ENCODE assay signal across 1 cellular context in the genomic region with DNA sequence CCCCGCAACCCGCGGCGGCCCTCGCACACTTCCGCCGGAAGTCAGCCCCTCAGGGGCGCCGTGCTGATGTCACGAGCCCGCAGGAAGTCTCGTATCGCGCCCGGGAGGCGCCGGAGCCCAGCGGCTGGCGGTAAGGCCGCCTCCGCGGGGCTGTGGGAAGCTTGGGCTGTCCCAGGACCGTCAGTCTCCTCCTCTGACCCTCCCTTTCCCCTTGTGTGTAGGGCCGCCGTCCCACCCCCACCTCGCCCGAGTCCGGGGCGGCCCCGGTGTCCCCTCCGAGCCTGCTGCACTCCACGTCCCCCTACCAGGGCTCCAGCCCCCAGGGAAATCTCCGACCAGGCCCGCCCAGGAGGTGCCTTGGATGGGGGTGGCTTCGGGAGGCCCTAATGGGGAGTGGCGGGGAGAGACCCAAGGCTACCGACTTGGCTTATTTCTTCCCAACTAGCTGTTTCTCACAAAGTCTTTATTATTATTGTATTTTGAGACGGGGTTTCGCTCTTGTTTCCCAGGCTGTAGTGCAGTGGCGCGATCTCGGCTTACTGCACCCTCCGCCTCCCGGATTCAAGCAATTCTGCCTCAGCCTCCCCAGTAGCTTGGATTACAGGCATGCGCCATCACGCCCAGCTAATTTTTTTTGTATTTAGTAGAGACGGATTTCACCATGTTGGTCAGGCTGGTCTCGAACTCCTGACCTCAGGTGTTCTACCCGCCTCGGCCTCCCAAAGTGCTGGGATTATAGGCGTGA.
TF ChIP-seq lines count a peak whose summit lies in the region.

Gene ZDHHC4 (plus strand): TSS at position 86 of the 745 bp plus-strand sequence. CDS start 3,108 bp downstream, outside the sequence.

TF ChIP-seq in HepG2, 621 proteins besides CTCF, POLR2A, EP300 and RAD21 (continued from another document and continues in another):
- TF ChIP-seq ZNF800 (CRISPR knock-in tag; IDR thresholded peaks at IDR 0.05), result no peak; the same call in 1 of the 2 replicates
- TF ChIP-seq ZNF367 (CRISPR knock-in tag; IDR thresholded peaks at IDR 0.05; ENCODE audit: borderline replicate concordance), result no peak
- no peak for TF ChIP-seq XBP1 (CRISPR knock-in tag; IDR thresholded peaks at IDR 0.05)
- peak; percentile 77; the same call in 1 of the 2 replicates for TF ChIP-seq SIN3A (IDR thresholded peaks at IDR 0.05; ENCODE audit: borderline replicate concordance, low read depth, low read length)
- TF ChIP-seq KLF15 (CRISPR knock-in tag; IDR thresholded peaks at IDR 0.05; ENCODE audit: borderline replicate concordance), result no peak; the same call in 1 of the 2 replicates
- TF ChIP-seq GATA4 (IDR thresholded peaks at IDR 0.05; ENCODE audit: borderline replicate concordance, low read depth), result 0 out of 2 replicates have a peak, but pooled peaks have one; percentile 53
- TF ChIP-seq SAFB2 (CRISPR knock-in tag; IDR thresholded peaks at IDR 0.05; ENCODE audit: borderline replicate concordance, low read depth), result no peak; the same call in 1 of the 2 replicates
- TF ChIP-seq, protein P1, sequence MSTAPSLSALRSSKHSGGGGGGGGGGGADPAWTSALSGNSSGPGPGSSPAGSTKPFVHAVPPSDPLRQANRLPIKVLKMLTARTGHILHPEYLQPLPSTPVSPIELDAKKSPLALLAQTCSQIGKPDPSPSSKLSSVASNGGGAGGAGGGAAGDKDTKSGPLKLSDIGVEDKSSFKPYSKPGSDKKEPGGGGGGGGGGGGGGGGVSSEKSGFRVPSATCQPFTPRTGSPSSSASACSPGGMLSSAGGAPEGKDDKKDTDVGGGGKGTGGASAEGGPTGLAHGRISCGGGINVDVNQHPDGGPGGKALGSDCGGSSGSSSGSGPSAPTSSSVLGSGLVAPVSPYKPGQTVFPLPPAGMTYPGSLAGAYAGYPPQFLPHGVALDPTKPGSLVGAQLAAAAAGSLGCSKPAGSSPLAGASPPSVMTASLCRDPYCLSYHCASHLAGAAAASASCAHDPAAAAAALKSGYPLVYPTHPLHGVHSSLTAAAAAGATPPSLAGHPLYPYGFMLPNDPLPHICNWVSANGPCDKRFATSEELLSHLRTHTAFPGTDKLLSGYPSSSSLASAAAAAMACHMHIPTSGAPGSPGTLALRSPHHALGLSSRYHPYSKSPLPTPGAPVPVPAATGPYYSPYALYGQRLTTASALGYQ (CRISPR knock-in tag; IDR thresholded peaks at IDR 0.05), result 0 out of 2 replicates have a peak, but pooled peaks have one; percentile 6
- TF ChIP-seq ZNF770 (CRISPR knock-in tag; IDR thresholded peaks at IDR 0.05), result no peak
- TF ChIP-seq TP53 (CRISPR knock-in tag; conservative IDR thresholded peaks at IDR 0.05), result no peak
- peak; percentile 82; the same call in 1 of the 2 replicates for TF ChIP-seq NFKB2 (CRISPR knock-in tag; IDR thresholded peaks at IDR 0.05; ENCODE audit: borderline replicate concordance)
- TF ChIP-seq ZNF232 (CRISPR knock-in tag; IDR thresholded peaks at IDR 0.05; ENCODE audit: borderline replicate concordance), result 0 out of 2 replicates have a peak, but pooled peaks have one; percentile 79
- TF ChIP-seq ZFP62 (CRISPR knock-in tag; IDR thresholded peaks at IDR 0.05), result no peak
- peak; percentile 90 for TF ChIP-seq ZFY (CRISPR knock-in tag; IDR thresholded peaks at IDR 0.05)
- no peak for TF ChIP-seq GTF3A (CRISPR knock-in tag; conservative IDR thresholded peaks at IDR 0.05)
- no peak for TF ChIP-seq PAWR (CRISPR knock-in tag; IDR thresholded peaks at IDR 0.05; ENCODE audit: borderline replicate concordance)
- no peak for TF ChIP-seq ZNF230 (CRISPR knock-in tag; IDR thresholded peaks at IDR 0.05)
- TF ChIP-seq, protein P2, sequence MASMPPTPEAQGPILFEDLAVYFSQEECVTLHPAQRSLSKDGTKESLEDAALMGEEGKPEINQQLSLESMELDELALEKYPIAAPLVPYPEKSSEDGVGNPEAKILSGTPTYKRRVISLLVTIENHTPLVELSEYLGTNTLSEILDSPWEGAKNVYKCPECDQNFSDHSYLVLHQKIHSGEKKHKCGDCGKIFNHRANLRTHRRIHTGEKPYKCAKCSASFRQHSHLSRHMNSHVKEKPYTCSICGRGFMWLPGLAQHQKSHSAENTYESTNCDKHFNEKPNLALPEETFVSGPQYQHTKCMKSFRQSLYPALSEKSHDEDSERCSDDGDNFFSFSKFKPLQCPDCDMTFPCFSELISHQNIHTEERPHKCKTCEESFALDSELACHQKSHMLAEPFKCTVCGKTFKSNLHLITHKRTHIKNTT (CRISPR knock-in tag; IDR thresholded peaks at IDR 0.05), result no peak
- peak; percentile 84 for TF ChIP-seq ZC3H13 (CRISPR knock-in tag; IDR thresholded peaks at IDR 0.05)
- TF ChIP-seq MED13 (CRISPR knock-in tag; IDR thresholded peaks at IDR 0.05), result peak; percentile 74
- peak; percentile 30 for TF ChIP-seq RBM39 (IDR thresholded peaks at IDR 0.05; ENCODE audit: low read depth, low read length, poor library complexity, severe bottlenecking)
- TF ChIP-seq, protein P3, sequence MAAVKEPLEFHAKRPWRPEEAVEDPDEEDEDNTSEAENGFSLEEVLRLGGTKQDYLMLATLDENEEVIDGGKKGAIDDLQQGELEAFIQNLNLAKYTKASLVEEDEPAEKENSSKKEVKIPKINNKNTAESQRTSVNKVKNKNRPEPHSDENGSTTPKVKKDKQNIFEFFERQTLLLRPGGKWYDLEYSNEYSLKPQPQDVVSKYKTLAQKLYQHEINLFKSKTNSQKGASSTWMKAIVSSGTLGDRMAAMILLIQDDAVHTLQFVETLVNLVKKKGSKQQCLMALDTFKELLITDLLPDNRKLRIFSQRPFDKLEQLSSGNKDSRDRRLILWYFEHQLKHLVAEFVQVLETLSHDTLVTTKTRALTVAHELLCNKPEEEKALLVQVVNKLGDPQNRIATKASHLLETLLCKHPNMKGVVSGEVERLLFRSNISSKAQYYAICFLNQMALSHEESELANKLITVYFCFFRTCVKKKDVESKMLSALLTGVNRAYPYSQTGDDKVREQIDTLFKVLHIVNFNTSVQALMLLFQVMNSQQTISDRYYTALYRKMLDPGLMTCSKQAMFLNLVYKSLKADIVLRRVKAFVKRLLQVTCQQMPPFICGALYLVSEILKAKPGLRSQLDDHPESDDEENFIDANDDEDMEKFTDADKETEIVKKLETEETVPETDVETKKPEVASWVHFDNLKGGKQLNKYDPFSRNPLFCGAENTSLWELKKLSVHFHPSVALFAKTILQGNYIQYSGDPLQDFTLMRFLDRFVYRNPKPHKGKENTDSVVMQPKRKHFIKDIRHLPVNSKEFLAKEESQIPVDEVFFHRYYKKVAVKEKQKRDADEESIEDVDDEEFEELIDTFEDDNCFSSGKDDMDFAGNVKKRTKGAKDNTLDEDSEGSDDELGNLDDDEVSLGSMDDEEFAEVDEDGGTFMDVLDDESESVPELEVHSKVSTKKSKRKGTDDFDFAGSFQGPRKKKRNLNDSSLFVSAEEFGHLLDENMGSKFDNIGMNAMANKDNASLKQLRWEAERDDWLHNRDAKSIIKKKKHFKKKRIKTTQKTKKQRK (IDR thresholded peaks at IDR 0.05; ENCODE audit: low read length), result no peak
- peak; percentile 23; the same call in 1 of the 2 replicates for TF ChIP-seq DR1 (CRISPR knock-in tag; IDR thresholded peaks at IDR 0.05)
- TF ChIP-seq ZNF567 (CRISPR knock-in tag; IDR thresholded peaks at IDR 0.05; ENCODE audit: borderline replicate concordance), result no peak
- TF ChIP-seq, protein P4, sequence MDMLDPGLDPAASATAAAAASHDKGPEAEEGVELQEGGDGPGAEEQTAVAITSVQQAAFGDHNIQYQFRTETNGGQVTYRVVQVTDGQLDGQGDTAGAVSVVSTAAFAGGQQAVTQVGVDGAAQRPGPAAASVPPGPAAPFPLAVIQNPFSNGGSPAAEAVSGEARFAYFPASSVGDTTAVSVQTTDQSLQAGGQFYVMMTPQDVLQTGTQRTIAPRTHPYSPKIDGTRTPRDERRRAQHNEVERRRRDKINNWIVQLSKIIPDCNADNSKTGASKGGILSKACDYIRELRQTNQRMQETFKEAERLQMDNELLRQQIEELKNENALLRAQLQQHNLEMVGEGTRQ (IDR thresholded peaks at IDR 0.05; ENCODE audit: low read depth, low read length), result no peak
- TF ChIP-seq, protein P4 (CRISPR knock-in tag; IDR thresholded peaks at IDR 0.05; ENCODE audit: borderline replicate concordance), result peak; percentile 49
- peak; percentile 71; the same call in 1 of the 2 replicates for TF ChIP-seq CBFB (CRISPR knock-in tag; IDR thresholded peaks at IDR 0.05)
- TF ChIP-seq, protein P5, sequence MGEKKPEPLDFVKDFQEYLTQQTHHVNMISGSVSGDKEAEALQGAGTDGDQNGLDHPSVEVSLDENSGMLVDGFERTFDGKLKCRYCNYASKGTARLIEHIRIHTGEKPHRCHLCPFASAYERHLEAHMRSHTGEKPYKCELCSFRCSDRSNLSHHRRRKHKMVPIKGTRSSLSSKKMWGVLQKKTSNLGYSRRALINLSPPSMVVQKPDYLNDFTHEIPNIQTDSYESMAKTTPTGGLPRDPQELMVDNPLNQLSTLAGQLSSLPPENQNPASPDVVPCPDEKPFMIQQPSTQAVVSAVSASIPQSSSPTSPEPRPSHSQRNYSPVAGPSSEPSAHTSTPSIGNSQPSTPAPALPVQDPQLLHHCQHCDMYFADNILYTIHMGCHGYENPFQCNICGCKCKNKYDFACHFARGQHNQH (CRISPR knock-in tag; IDR thresholded peaks at IDR 0.05), result peak; percentile 75
- no peak for TF ChIP-seq TBX3 (IDR thresholded peaks at IDR 0.05; ENCODE audit: borderline replicate concordance)
- TF ChIP-seq ZBTB7A (CRISPR knock-in tag; IDR thresholded peaks at IDR 0.05), result no peak
- TF ChIP-seq ZNF441 (CRISPR knock-in tag; IDR thresholded peaks at IDR 0.05; ENCODE audit: borderline replicate concordance), result peak; percentile 58; the same call in 1 of the 2 replicates
- peak; percentile 68; the same call in 1 of the 2 replicates for TF ChIP-seq E2F5 (CRISPR knock-in tag; conservative IDR thresholded peaks at IDR 0.05)
- TF ChIP-seq MEF2D (CRISPR knock-in tag; IDR thresholded peaks at IDR 0.05), result peak; percentile 62; the same call in 1 of the 2 replicates
- no peak for TF ChIP-seq REPIN1 (CRISPR knock-in tag; IDR thresholded peaks at IDR 0.05; ENCODE audit: borderline replicate concordance, low read depth)
- peak; percentile 27; the same call in 1 of the 2 replicates for TF ChIP-seq CEBPG (CRISPR knock-in tag; IDR thresholded peaks at IDR 0.05)
- TF ChIP-seq ZNF781 (CRISPR knock-in tag; IDR thresholded peaks at IDR 0.05; ENCODE audit: borderline replicate concordance, not compliant biosample characterization), result no peak
- TF ChIP-seq ZNF354B (CRISPR knock-in tag; IDR thresholded peaks at IDR 0.05), result no peak
- TF ChIP-seq TOE1 (CRISPR knock-in tag; IDR thresholded peaks at IDR 0.05), result no peak
- no peak for TF ChIP-seq HMGA1 (CRISPR knock-in tag; conservative IDR thresholded peaks at IDR 0.05)
- 0 out of 2 replicates have a peak, but pooled peaks have one; percentile 7 for TF ChIP-seq BHLHE40 (IDR thresholded peaks at IDR 0.05; ENCODE audit: low read length)
- peak; percentile 77; the same call in 1 of the 2 replicates for TF ChIP-seq KLF6 (CRISPR knock-in tag; IDR thresholded peaks at IDR 0.05)
